Comparison of ENCODE assay signal across 12 cellular contexts in genomic region chr17:65049085-65049756, GRCh38. TPM values are rescaled to one million over a fixed set of nuclear protein-coding genes. Genes with fewer than 3 reads are reported as not detected.
A peak's percentile ranks its signal among the peaks of the same experiment; 100 is the strongest.
DNase-seq lines count a peak whose midpoint lies in the region; ATAC-seq and TF ChIP-seq lines count a peak whose summit lies in the region.
"Had no signal": no experiment of that assay in that cellular context is flagged by ENCODE, and none has a peak within 500 bp of the region (broad histone marks: within the 10 kb centered on the region; RNA-seq: fewer than 3 reads in every experiment).

No MANE protein-coding gene starts in this region.

- no peaks in the 10 kb centered on the region for H3K9me3 ChIP-seq in CD8-positive, alpha-beta T cell (ENCODE audit: low read length)
- H3K9me3 ChIP-seq: Caco-2 had no signal

- H3K4me3 Mint-ChIP-seq in CD8-positive, alpha-beta T cell, result peak overlapping the region; percentile 42
- H3K4me3 Mint-ChIP-seq in activated CD4-positive, alpha-beta memory T cell treated with anti-CD3 and anti-CD28 coated beads for 36 hours, result no peak overlapping the region
- H3K4me3 Mint-ChIP-seq: H9, nephron progenitor cell had no signal

- peaks cover 10% of the 10 kb centered on the region for H3K36me3 ChIP-seq in CD8-positive, alpha-beta T cell (ENCODE audit: insufficient read depth, low read length)

- CTCF ChIA-PET in CD8-positive, alpha-beta T cell (lab: Charles Lee), result interaction anchor here (1.0 kb wide), 1 partner anchor 52 kb away, joined by 4 read pairs; no protein-coding TSS in a partner anchor
- CTCF ChIA-PET in activated CD4-positive, alpha-beta memory T cell treated with anti-CD3 and anti-CD28 coated beads for 36 hours (lab: Charles Lee), result interaction anchor here (0.6 to 2.5 kb wide), 4 partner anchors 9 to 111 kb away, joined by 3 to 7 read pairs (median 5); no protein-coding TSS in a partner anchor

- no peak overlapping the region for H3K27ac ChIP-seq in CD8-positive, alpha-beta T cell (ENCODE audit: low read depth, low read length)

- no peaks in the 10 kb centered on the region for H3K27me3 Mint-ChIP-seq in CD8-positive, alpha-beta T cell (ENCODE audit: low read depth)
- no peaks in the 10 kb centered on the region for H3K27me3 Mint-ChIP-seq in activated CD4-positive, alpha-beta memory T cell treated with anti-CD3 and anti-CD28 coated beads for 36 hours

- POLR2A ChIA-PET in CD8-positive, alpha-beta T cell (lab: Charles Lee), result interaction anchor here (0.7 kb wide), 1 partner anchor 13 kb away, joined by 3 read pairs; no protein-coding TSS in a partner anchor
- POLR2A ChIA-PET in activated CD4-positive, alpha-beta memory T cell treated with anti-CD3 and anti-CD28 coated beads for 36 hours (lab: Charles Lee), result interaction anchor here (1.4 kb wide), 1 partner anchor 11 kb away, joined by 3 read pairs; no protein-coding TSS in a partner anchor

- H3K9me3 Mint-ChIP-seq in CD8-positive, alpha-beta T cell, result no peaks in the 10 kb centered on the region
- H3K9me3 Mint-ChIP-seq in activated CD4-positive, alpha-beta memory T cell treated with anti-CD3 and anti-CD28 coated beads for 36 hours, result no peaks in the 10 kb centered on the region
- H3K9me3 Mint-ChIP-seq: H9, nephron progenitor cell had no signal

- no peak overlapping the region for H3K4me3 ChIP-seq in CD8-positive, alpha-beta T cell (ENCODE audit: low read depth, low read length)

- no peak for TF ChIP-seq CTCF in CD8-positive, alpha-beta T cell (IDR thresholded peaks at IDR 0.05)

- H3K4me1 ChIP-seq in CD8-positive, alpha-beta T cell (ENCODE audit: insufficient read depth, low read length), result peaks cover 40% of the 10 kb centered on the region
- H3K4me1 ChIP-seq: Caco-2 had no signal

- H3K4me1 Mint-ChIP-seq in CD8-positive, alpha-beta T cell (ENCODE audit: low read depth), result peaks cover 80% of the 10 kb centered on the region
- peaks cover 79% of the 10 kb centered on the region for H3K4me1 Mint-ChIP-seq in activated CD4-positive, alpha-beta memory T cell treated with anti-CD3 and anti-CD28 coated beads for 36 hours (ENCODE audit: low read depth)

- ATAC-seq in CD8-positive, alpha-beta T cell, result peak; percentile 50
- peak; percentile 75 for ATAC-seq in GM21786 (IDR thresholded peaks at IDR 0.05; ENCODE audit: unreplicated experiment)

- no peak for DNase-seq in CD8-positive, alpha-beta T cell
- peak; percentile 38 for DNase-seq in activated CD4-positive, alpha-beta memory T cell treated with anti-CD3 and anti-CD28 coated beads for 36 hours
- DNase-seq in myocyte (ENCODE audit: low read depth) (peak; percentile 40), AG20443 (ENCODE audit: low spot score) (no peak), cerebellar nuclear complex (lab: John Stamatoyannopoulos, UW) (no peak), MV-4-11 (lab: John Stamatoyannopoulos, UW) (no peak), SHP77 treated with DMSO at 0.1 percent for 48 hours (lab: John Stamatoyannopoulos, UW) (no peak)
- DNase-seq: Caco-2; H9; nephron progenitor cell; stimulated activated CD4-positive, alpha-beta T cell treated with anti-CD3 and anti-CD28 coated beads, Interleukin-2, amount 100 ng/mL, for 24 hours had no signal

- intact Hi-C loops in CD8-positive, alpha-beta T cell (cut with DNase I, micrococcal nuclease), result loop anchor here (5.0 to 10.0 kb wide), 2 partner anchors 37 to 554 kb away; partner anchors contain the start of gene POLG2 (in 1 of the 2)
- intact Hi-C loops in activated CD4-positive, alpha-beta memory T cell treated with anti-CD3 and anti-CD28 coated beads for 36 hours (cut with micrococcal nuclease), result loop anchor here (1.0 kb wide), 1 partner anchor 10 kb away; no protein-coding TSS in a partner anchor

- peaks cover 78% of the 10 kb centered on the region for H3K36me3 Mint-ChIP-seq in CD8-positive, alpha-beta T cell
- H3K36me3 Mint-ChIP-seq in activated CD4-positive, alpha-beta memory T cell treated with anti-CD3 and anti-CD28 coated beads for 36 hours, result peaks cover 57% of the 10 kb centered on the region

- peak overlapping the region; percentile 42 for H3K27ac Mint-ChIP-seq in CD8-positive, alpha-beta T cell
- H3K27ac Mint-ChIP-seq in activated CD4-positive, alpha-beta memory T cell treated with anti-CD3 and anti-CD28 coated beads for 36 hours, result peak overlapping the region; percentile 52

- no peaks in the 10 kb centered on the region for H3K27me3 ChIP-seq in CD8-positive, alpha-beta T cell (ENCODE audit: insufficient read depth, low read length)

RNA-seq across cellular contexts. Expression of gene GNA13, which starts 7.3 kb away (rescaled TPM):
- 100 to 1,000 TPM; 173 to 185 TPM for total RNA-seq in CD8-positive, alpha-beta T cell
- total RNA-seq in activated CD4-positive, alpha-beta memory T cell treated with anti-CD3 and anti-CD28 coated beads for 36 hours, result 10 to 100 TPM; 55.4 to 55.7 TPM
- total RNA-seq in myocyte, result 63.9 and 68.2 TPM in 2 replicates
- 23.5 TPM for polyA plus RNA-seq in myocyte (2012)

Comparison
In these comparisons a context has a peak if more than half of its experiments do, and no peak if none do; other contexts are left out.
1. DNase-seq: peak in activated CD4-positive, alpha-beta memory T cell treated with anti-CD3 and anti-CD28 coated beads for 36 hours (single experiment) and myocyte (single experiment); none in CD8-positive, alpha-beta T cell (0 of 7), AG20443 (single experiment), cerebellar nuclear complex (0 of 2), MV-4-11 (single experiment) and SHP77 treated with DMSO at 0.1 percent for 48 hours (single experiment).